25 cellular contexts compared by ENCODE assay signal in the genomic region with DNA sequence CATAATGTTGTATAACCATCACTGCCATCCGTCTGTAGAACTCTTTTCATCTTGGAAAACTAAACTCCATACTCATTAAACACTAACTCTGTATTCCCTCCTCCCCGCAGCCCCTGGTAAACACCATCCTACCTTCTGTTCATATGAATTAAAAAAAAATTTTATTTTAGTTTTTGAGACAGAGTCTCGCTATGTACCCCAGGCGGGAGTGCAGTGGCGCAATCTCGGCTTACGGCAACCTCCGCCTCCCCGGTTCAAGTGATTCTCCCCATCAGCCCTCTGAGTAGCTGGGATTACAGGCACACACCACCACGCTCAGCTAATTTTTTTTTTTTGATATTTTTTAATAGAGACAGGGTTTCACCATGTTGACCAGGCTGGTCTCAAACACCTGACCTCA.
"Had no signal": no experiment of that assay in that cellular context is flagged by ENCODE, and none has a peak within 500 bp of the region (broad histone marks: within the 10 kb centered on the region; RNA-seq: fewer than 3 reads in every experiment).

No MANE protein-coding gene starts in this region.

- H3K9me3 Mint-ChIP-seq: dendritic cell treated with granulocyte-macrophage colony-stimulating factor and Interleukin-4, amounts not matched to agents 40 ng/mL and 50 ng/mL, for 4 days; effector memory CD8-positive, alpha-beta T cell; endodermal cell had no signal

- H3K36me3 ChIP-seq: colonic mucosa, esophagus muscularis mucosa, esophagus squamous epithelium, gastrocnemius medialis, gastroesophageal sphincter, heart left ventricle, heart right ventricle had no signal

- H3K27me3 ChIP-seq: colonic mucosa, dorsolateral prefrontal cortex, esophagus muscularis mucosa, esophagus squamous epithelium, foreskin keratinocyte, gastrocnemius medialis, gastroesophageal sphincter, heart left ventricle, heart right ventricle had no signal

- ATAC-seq: effector memory CD8-positive, alpha-beta T cell; esophagus mucosa; foreskin keratinocyte; gastrocnemius medialis; gastroesophageal sphincter; heart left ventricle; heart right ventricle had no signal

- H3K4me3 Mint-ChIP-seq: dendritic cell treated with granulocyte-macrophage colony-stimulating factor and Interleukin-4, amounts not matched to agents 40 ng/mL and 50 ng/mL, for 4 days; effector memory CD8-positive, alpha-beta T cell; endodermal cell had no signal

- H3K27ac ChIP-seq: colonic mucosa, coronary artery, dorsolateral prefrontal cortex, epithelial cell of prostate, esophagus muscularis mucosa, esophagus squamous epithelium, foreskin keratinocyte, gastrocnemius medialis, gastroesophageal sphincter, heart left ventricle, heart right ventricle had no signal

- H3K4me3 ChIP-seq: colonic mucosa, coronary artery, dorsolateral prefrontal cortex, esophagus muscularis mucosa, esophagus squamous epithelium, gastrocnemius medialis, gastroesophageal sphincter, heart left ventricle, heart right ventricle had no signal

- H3K27me3 Mint-ChIP-seq: dendritic cell treated with granulocyte-macrophage colony-stimulating factor and Interleukin-4, amounts not matched to agents 40 ng/mL and 50 ng/mL, for 4 days; effector memory CD8-positive, alpha-beta T cell had no signal

- H3K4me1 ChIP-seq: colonic mucosa, esophagus muscularis mucosa, esophagus squamous epithelium, foreskin keratinocyte, gastrocnemius medialis, gastroesophageal sphincter, heart left ventricle, heart right ventricle had no signal

- H3K27ac Mint-ChIP-seq: dendritic cell treated with granulocyte-macrophage colony-stimulating factor and Interleukin-4, amounts not matched to agents 40 ng/mL and 50 ng/mL, for 4 days; effector memory CD8-positive, alpha-beta T cell; endodermal cell had no signal

- H3K9me3 ChIP-seq: colonic mucosa, esophagus muscularis mucosa, esophagus squamous epithelium, gastrocnemius medialis, gastroesophageal sphincter, heart left ventricle, heart right ventricle had no signal

- DNase-seq: colonic mucosa; cortex of kidney; dermis blood vessel endothelial cell; dorsolateral prefrontal cortex; effector CD4-positive, alpha-beta T cell; effector CD8-positive, alpha-beta T cell; effector memory CD4-positive, alpha-beta T cell; effector memory CD8-positive, alpha-beta T cell; endodermal cell; erythroblast; esophagus squamous epithelium; foreskin fibroblast; foreskin keratinocyte; foreskin melanocyte; gastrocnemius medialis; glutamatergic neuron; head of caudate nucleus; heart left ventricle; heart right ventricle had no signal
